ENCODE assay signal across 13 cellular contexts in genomic region chr14:51552275-51552674, GRCh38.
A peak's percentile ranks its signal among the peaks of the same experiment; 100 is the strongest.
DNase-seq lines count a peak whose midpoint lies in the region; ATAC-seq, FAIRE-seq and TF ChIP-seq lines count a peak whose summit lies in the region.
"Had no signal": no experiment of that assay in that cellular context is flagged by ENCODE, and none has a peak within 500 bp of the region (broad histone marks: within the 10 kb centered on the region; RNA-seq: fewer than 3 reads in every experiment).

No MANE protein-coding gene starts in this region.

- ATAC-seq in IMR-90 (ENCODE audit: low read depth) = no peak
- peak; percentile 18; the same call in 1 of the 3 replicates for ATAC-seq in SK-N-SH treated with all-trans-retinoic acid at 6 μM for 48 hours
- no peak for ATAC-seq in HG03139 (IDR thresholded peaks at IDR 0.05; ENCODE audit: unreplicated experiment)
- ATAC-seq: left colon, natural killer cell, sciatic nerve had no signal

- peak overlapping the region; percentile 42; the same call in 1 of the 2 replicates for H3K23ac ChIP-seq in IMR-90 (ENCODE audit: low read depth, low read length)

- no peak overlapping the region for H3K4me3 ChIP-seq in IMR-90 (ENCODE audit: insufficient read depth, low read depth, low read length)

- H3K9ac ChIP-seq in IMR-90 (ENCODE audit: low read depth, low read length) = no peak overlapping the region

- H3K27me3 ChIP-seq in IMR-90 (ENCODE audit: control insufficient read depth, insufficient read depth, low read length) = no peaks in the 10 kb centered on the region

- peaks cover 11 to 54% of the 10 kb centered on the region in 2 experiments; a peak in 2 of 4 replicates for H3K79me1 ChIP-seq in IMR-90 (ENCODE audit: low read depth in 1 of 2, low read length in 2 of 2)

- H2BK20ac ChIP-seq in IMR-90 (ENCODE audit: low read depth, low read length) = peak overlapping the region; percentile 88

- H2AK9ac ChIP-seq in IMR-90 (replicated peaks; ENCODE audit: low read depth, low read length, poor library complexity) = peak overlapping the region; percentile 43

- no peak for TF ChIP-seq POLR2A in IMR-90 (IDR thresholded peaks at IDR 0.05; ENCODE audit: low read depth, low read length)

- DNase-seq in D721Med (ENCODE audit: insufficient read length, low spot score) (no peak), IMR-90 (no peak), iPS-NIHi11 (ENCODE audit: low spot score) (peak; percentile 26), HK-2 (ENCODE audit: unreplicated experiment) (no peak), GM03348 (ENCODE audit: low spot score) (no peak), HUDEP-2 (lab: John Stamatoyannopoulos, UW; ENCODE audit: unreplicated experiment in 76 of 76) (no peak)
- DNase-seq: activated CD4-positive, alpha-beta T cell treated with anti-CD3 and anti-CD28 coated beads, Interleukin-2, amount 10 ng/mL, durations not matched to agents 7 days and 5 days; anterior cingulate cortex; natural killer cell had no signal

- BruUV-seq in IMR-90 (replicated peaks; lab: Mats Ljungman, UMichigan) = no TSS peak

- H4K5ac ChIP-seq in IMR-90 (ENCODE audit: low read depth, low read length) = peak overlapping the region; percentile 1; the same call in 1 of the 2 replicates

- peak overlapping the region; percentile 75; the same call in 2 of the 3 replicates for H2BK15ac ChIP-seq in IMR-90 (ENCODE audit: low read depth, low read length)

- peak; percentile 13 for TF ChIP-seq CTCF in D721Med (IDR thresholded peaks at IDR 0.05; ENCODE audit: insufficient read depth, missing control alignments)
- TF ChIP-seq CTCF in IMR-90 (conservative IDR thresholded peaks at IDR 0.05; ENCODE audit: low read depth, low read length) = no peak

- 97% methylated on average over 4 of the region's 7 CpGs; no CpG with 5 or more reads in 1 of the 2 experiments for WGBS in IMR-90 (ENCODE audit: extremely low coverage in 2 of 2, insufficient read length in 1 of 2), 2 experiments

- H3K36me3 ChIP-seq in IMR-90 (ENCODE audit: control insufficient read depth, insufficient read depth, low read length) = no peaks in the 10 kb centered on the region

- no peaks in the 10 kb centered on the region for H3K9me3 ChIP-seq in IMR-90 (ENCODE audit: control insufficient read depth, insufficient read depth, low read length)

- peak overlapping the region; percentile 54; the same call in 1 of the 2 replicates for H4K91ac ChIP-seq in IMR-90 (ENCODE audit: insufficient read depth, low read depth, low read length)

- H3K27ac ChIP-seq in IMR-90 (ENCODE audit: insufficient read depth, low read length) = no peak overlapping the region

- POLR2A ChIA-PET in IMR-90 (lab: Charles Lee; ENCODE audit: unreplicated experiment) = no interaction called here

- H4K8ac ChIP-seq in IMR-90 (ENCODE audit: low read depth in 2 of 2, low read length in 2 of 2) = peak overlapping the region; percentile 46 to 91; a peak in 3 of 4 replicates

- peak overlapping the region; percentile 76 for H3K4ac ChIP-seq in IMR-90 (ENCODE audit: low read depth, low read length)

- peak overlapping the region; percentile 59; the same call in 1 of the 2 replicates for H3K14ac ChIP-seq in IMR-90 (replicated peaks; ENCODE audit: low read depth, low read length)

- dilution Hi-C loops in IMR-90 (cut with HindIII; ENCODE audit: low sequenced_read_pairs, unreplicated experiment) = no loop called here

- peaks cover 18% of the 10 kb centered on the region for H3K9me1 ChIP-seq in IMR-90 (ENCODE audit: insufficient read depth, low read length)

- H3K4me2 ChIP-seq in IMR-90 (ENCODE audit: low read depth, low read length) = no peak overlapping the region

- no peak overlapping the region for H2AFZ ChIP-seq in IMR-90 (replicated peaks; ENCODE audit: low read length, poor library complexity)

- peak overlapping the region; percentile 26; the same call in 1 of the 2 replicates for H3K18ac ChIP-seq in IMR-90 (ENCODE audit: low read depth, low read length)

- CTCF ChIA-PET in IMR-90 (lab: Yijun Ruan, JAX) = interaction anchor here (1.0 kb wide), 1 partner anchor 224 kb away, joined by 3 read pairs; no protein-coding TSS in a partner anchor

- H3K56ac ChIP-seq in IMR-90 (ENCODE audit: extremely low read depth, insufficient read depth, low read length) = no peak overlapping the region

- H3K4me1 ChIP-seq in IMR-90 (ENCODE audit: control insufficient read depth, insufficient read depth, low read length) = peaks cover 20% of the 10 kb centered on the region

- intact Hi-C loops in IMR-90 (cut with micrococcal nuclease) = no loop called here

- peak overlapping the region; percentile 95 for H2AK5ac ChIP-seq in IMR-90 (ENCODE audit: low read depth, low read length)

- no peak for FAIRE-seq in D721Med (lab: Jason Lieb, UNC)

- TF ChIP-seq RAD21 in IMR-90 (IDR thresholded peaks at IDR 0.05; ENCODE audit: low read length) = no peak

- peak overlapping the region; percentile 14 for H2BK5ac ChIP-seq in IMR-90 (ENCODE audit: low read depth, low read length, poor library complexity, severe bottlenecking)

- no peaks in the 10 kb centered on the region for H4K20me1 ChIP-seq in IMR-90 (ENCODE audit: insufficient read depth, low read length)

- H2BK120ac ChIP-seq in IMR-90 (ENCODE audit: low read depth, low read length) = peak overlapping the region; percentile 82

- in situ Hi-C loops in IMR-90 (cut with MboI; ENCODE audit: low sequenced_read_pairs) = loop anchor here (10.0 kb wide), 1 partner anchor 223 kb away; no protein-coding TSS in a partner anchor

TF ChIP-seq in IMR-90, 13 proteins besides CTCF, POLR2A, EP300 and RAD21 (continues in another document):
- TF ChIP-seq CEBPB (IDR thresholded peaks at IDR 0.05; ENCODE audit: low read depth, low read length) (no peak), ELK1 (IDR thresholded peaks at IDR 0.05; ENCODE audit: borderline replicate concordance, low read depth, low read length) (no peak), RCOR1 (IDR thresholded peaks at IDR 0.05; ENCODE audit: insufficient replicate concordance, low read length) (no peak), MXI1 (IDR thresholded peaks at IDR 0.05; ENCODE audit: borderline replicate concordance, low read depth, low read length) (no peak), SMC3 (IDR thresholded peaks at IDR 0.05; ENCODE audit: low read depth, low read length) (no peak), NFE2L2 (IDR thresholded peaks at IDR 0.05; ENCODE audit: low read depth, low read length) (no peak), USF2 (IDR thresholded peaks at IDR 0.05; ENCODE audit: low read depth, low read length) (no peak), MAZ (IDR thresholded peaks at IDR 0.05; ENCODE audit: borderline replicate concordance, low read depth, low read length) (no peak), MAFK (IDR thresholded peaks at IDR 0.05; ENCODE audit: low read depth, low read length) (no peak), BHLHE40 (IDR thresholded peaks at IDR 0.05; ENCODE audit: low read depth, low read length) (no peak), FOS (IDR thresholded peaks at IDR 0.05; ENCODE audit: low read depth, low read length) (no peak)

TF ChIP-seq in SK-N-SH treated with all-trans-retinoic acid at 6 μM for 48 hours, 23 proteins besides CTCF, POLR2A, EP300 and RAD21:
- TF ChIP-seq SNAI2 (CRISPR knock-in tag; IDR thresholded peaks at IDR 0.05) (no peak), TSHZ2 (CRISPR knock-in tag; IDR thresholded peaks at IDR 0.05) (no peak), CSDC2 (CRISPR knock-in tag; IDR thresholded peaks at IDR 0.05) (no peak), ISL1 (CRISPR knock-in tag; IDR thresholded peaks at IDR 0.05) (no peak), PPARA (CRISPR knock-in tag; IDR thresholded peaks at IDR 0.05; ENCODE audit: borderline replicate concordance) (no peak), RARB (CRISPR knock-in tag; IDR thresholded peaks at IDR 0.05) (no peak), ZNF8 (CRISPR knock-in tag; IDR thresholded peaks at IDR 0.05) (no peak), BACH2 (CRISPR knock-in tag; IDR thresholded peaks at IDR 0.05; ENCODE audit: borderline replicate concordance) (no peak), ARNTL (CRISPR knock-in tag; IDR thresholded peaks at IDR 0.05; ENCODE audit: borderline replicate concordance, low read depth) (no peak), CREB5 (CRISPR knock-in tag; IDR thresholded peaks at IDR 0.05; ENCODE audit: low read depth) (no peak), OSR1 (CRISPR knock-in tag; IDR thresholded peaks at IDR 0.05) (no peak), ZNF565 (CRISPR knock-in tag; conservative IDR thresholded peaks at IDR 0.05; ENCODE audit: low read depth) (no peak)
